Comparison of ENCODE assay signal across 1 cellular context in the genomic region with DNA sequence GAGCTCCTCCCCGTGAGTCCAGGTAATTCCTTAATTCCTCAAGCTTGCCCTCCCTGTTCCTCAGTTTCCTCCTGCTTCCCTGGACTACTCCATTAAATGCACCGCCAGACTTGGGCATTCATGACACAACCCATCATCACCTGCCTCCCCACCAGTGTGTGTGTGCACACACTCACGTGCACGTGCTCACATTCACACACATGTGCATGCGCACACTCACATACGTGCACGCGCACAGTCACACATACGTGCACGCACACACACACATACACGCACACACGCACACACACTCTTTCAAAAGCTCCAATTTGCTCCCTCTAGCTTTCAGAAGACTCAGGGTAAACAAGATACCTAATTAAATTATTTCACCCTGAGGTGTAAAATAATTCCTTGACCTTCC.
TF ChIP-seq lines count a peak whose summit lies in the region.

No MANE protein-coding gene starts in this region.

TF ChIP-seq in IMR-90, 13 proteins besides CTCF, POLR2A, EP300 and RAD21:
- TF ChIP-seq FOS (IDR thresholded peaks at IDR 0.05; ENCODE audit: low read depth, low read length) = no peak
TF ChIP-seq in IMR-90: peak in this region for 0.
